ENCODE assay signal across 9 cellular contexts in genomic region chr1:116820362-116820761, GRCh38.
DNase-seq lines count a peak whose midpoint lies in the region; ATAC-seq and TF ChIP-seq lines count a peak whose summit lies in the region.
"Had no signal": no experiment of that assay in that cellular context is flagged by ENCODE, and none has a peak within 500 bp of the region (broad histone marks: within the 10 kb centered on the region; RNA-seq: fewer than 3 reads in every experiment).

No MANE protein-coding gene starts in this region.

- H3K36me3 Mint-ChIP-seq in HFFc6 (ENCODE audit: low read depth): no peaks in the 10 kb centered on the region
- H3K36me3 Mint-ChIP-seq in stimulated activated naive B cell treated with anti-CD40 and anti-IgM and Interleukin-4, amounts not matched to agents 10 μg/mL and 1 μg/mL and 100 μg/mL, for 72 hours: no peaks in the 10 kb centered on the region

- DNase-seq in HFFc6 (peak; percentile 32), RPMI7951 (ENCODE audit: low read depth) (peak; percentile 93), foreskin fibroblast (peak; percentile 16 to 38), skeletal muscle cell (ENCODE audit: low read depth) (peak; percentile 98), NCI-H146 (lab: John Stamatoyannopoulos, UW) (no peak), MV-4-11 (lab: John Stamatoyannopoulos, UW) (no peak)
- DNase-seq in stimulated activated naive B cell treated with anti-CD40 and anti-IgM and Interleukin-4, amounts not matched to agents 10 μg/mL and 1 μg/mL and 100 μg/mL, for 72 hours: no peak
- DNase-seq: activated CD8-positive, alpha-beta memory T cell treated with anti-CD3 and anti-CD28 coated beads, Interleukin-2, amount 10 ng/mL, durations not matched to agents 7 days and 5 days; KG1 had no signal

- H3K4me3 ChIP-seq in foreskin fibroblast (ENCODE audit: low read depth in 1 of 2, low read length in 2 of 2): no peak overlapping the region
- no peak overlapping the region for H3K4me3 ChIP-seq in skeletal muscle cell (ENCODE audit: low read depth, low read length)

- H3K27me3 Mint-ChIP-seq in HFFc6 (ENCODE audit: insufficient read depth): no peaks in the 10 kb centered on the region; the same call in none of the 2 replicates
- peaks cover 4% of the 10 kb centered on the region in 2 donors for H3K27me3 Mint-ChIP-seq in stimulated activated naive B cell treated with anti-CD40 and anti-IgM and Interleukin-4, amounts not matched to agents 10 μg/mL and 1 μg/mL and 100 μg/mL, for 72 hours
- H3K27me3 Mint-ChIP-seq: activated CD8-positive, alpha-beta memory T cell treated with anti-CD3 and anti-CD28 coated beads, Interleukin-2, amount 10 ng/mL, durations not matched to agents 7 days and 5 days had no signal

- H3K27ac Mint-ChIP-seq in HFFc6: peak overlapping the region; percentile 48
- no peak overlapping the region for H3K27ac Mint-ChIP-seq in stimulated activated naive B cell treated with anti-CD40 and anti-IgM and Interleukin-4, amounts not matched to agents 10 μg/mL and 1 μg/mL and 100 μg/mL, for 72 hours
- H3K27ac Mint-ChIP-seq: activated CD8-positive, alpha-beta memory T cell treated with anti-CD3 and anti-CD28 coated beads, Interleukin-2, amount 10 ng/mL, durations not matched to agents 7 days and 5 days had no signal

- no peaks in the 10 kb centered on the region for H3K9me3 Mint-ChIP-seq in HFFc6
- H3K9me3 Mint-ChIP-seq in stimulated activated naive B cell treated with anti-CD40 and anti-IgM and Interleukin-4, amounts not matched to agents 10 μg/mL and 1 μg/mL and 100 μg/mL, for 72 hours: no peaks in the 10 kb centered on the region

- 0 out of 2 replicates have a peak, but pooled peaks cover 8% of the 10 kb centered on the region for H3K4me1 Mint-ChIP-seq in HFFc6 (ENCODE audit: low read depth)
- H3K4me1 Mint-ChIP-seq in stimulated activated naive B cell treated with anti-CD40 and anti-IgM and Interleukin-4, amounts not matched to agents 10 μg/mL and 1 μg/mL and 100 μg/mL, for 72 hours: peaks cover 4 to 7% of the 10 kb centered on the region in 2 donors

- no peak for TF ChIP-seq CTCF in HFFc6 (IDR thresholded peaks at IDR 0.05)
- no peak for TF ChIP-seq CTCF in foreskin fibroblast (IDR thresholded peaks at IDR 0.05; ENCODE audit: low read depth, low read length)

- H3K4me3 Mint-ChIP-seq in HFFc6: no peak overlapping the region
- no peak overlapping the region for H3K4me3 Mint-ChIP-seq in stimulated activated naive B cell treated with anti-CD40 and anti-IgM and Interleukin-4, amounts not matched to agents 10 μg/mL and 1 μg/mL and 100 μg/mL, for 72 hours
- H3K4me3 Mint-ChIP-seq: activated CD8-positive, alpha-beta memory T cell treated with anti-CD3 and anti-CD28 coated beads, Interleukin-2, amount 10 ng/mL, durations not matched to agents 7 days and 5 days had no signal

- no peak for ATAC-seq in stimulated activated naive B cell treated with anti-CD40 and anti-IgM and Interleukin-4, amounts not matched to agents 10 μg/mL and 1 μg/mL and 100 μg/mL, for 72 hours (replicated peaks)
- ATAC-seq: activated CD8-positive, alpha-beta memory T cell treated with anti-CD3 and anti-CD28 coated beads, Interleukin-2, amount 10 ng/mL, durations not matched to agents 7 days and 5 days had no signal

Comparison
In these comparisons a context has a peak if more than half of its experiments do, and no peak if none do; other contexts are left out.
1. DNase-seq: peak in HFFc6 (single experiment), RPMI7951 (single experiment), foreskin fibroblast (2 of 2) and skeletal muscle cell (single experiment); none in NCI-H146 (single experiment), MV-4-11 (single experiment) and stimulated activated naive B cell treated with anti-CD40 and anti-IgM and Interleukin-4, amounts not matched to agents 10 μg/mL and 1 μg/mL and 100 μg/mL, for 72 hours (single experiment).